1 cellular context compared by ENCODE assay signal in genomic region chr3:53129344-53129743, GRCh38.
TF ChIP-seq lines count a peak whose summit lies in the region.

No MANE protein-coding gene starts in this region.

TF ChIP-seq in K562, 482 proteins besides CTCF, POLR2A, EP300 and RAD21 (continued from another document):
- TF ChIP-seq PTTG1 (tag; IDR thresholded peaks at IDR 0.05; ENCODE audit: low read depth), result no peak
- no peak for TF ChIP-seq ETS1 (conservative IDR thresholded peaks at IDR 0.05; ENCODE audit: control insufficient read depth, low read depth, low read length)
- TF ChIP-seq MGA (IDR thresholded peaks at IDR 0.05), result peak; percentile 45; the same call in 1 of the 2 replicates
- TF ChIP-seq NR2C2 (CRISPR knock-in tag; IDR thresholded peaks at IDR 0.05), result no peak
- TF ChIP-seq NR2C2 (tag; IDR thresholded peaks at IDR 0.05), result no peak; the same call in 1 of the 2 replicates
- TF ChIP-seq ZNF780A (CRISPR knock-in tag; IDR thresholded peaks at IDR 0.05), result no peak
- peak; percentile 90 for TF ChIP-seq TAL1 (IDR thresholded peaks at IDR 0.05)
- no peak for TF ChIP-seq FOXP1 (CRISPR knock-in tag; IDR thresholded peaks at IDR 0.05)
- no peak for TF ChIP-seq KAT2B (IDR thresholded peaks at IDR 0.05; ENCODE audit: low read depth, low read length)
- TF ChIP-seq C11orf30 (IDR thresholded peaks at IDR 0.05; ENCODE audit: low read depth), result no peak
- TF ChIP-seq AFF4 (CRISPR knock-in tag; IDR thresholded peaks at IDR 0.05), result no peak
- TF ChIP-seq RBM25 (IDR thresholded peaks at IDR 0.05; ENCODE audit: low read depth, low read length, severe bottlenecking), result peak; percentile 4
- TF ChIP-seq LEF1 (IDR thresholded peaks at IDR 0.05), result peak; percentile 37; the same call in 1 of the 2 replicates
- TF ChIP-seq POLR2AphosphoS5 (IDR thresholded peaks at IDR 0.05; ENCODE audit: control insufficient read depth, insufficient read depth, low read depth, low read length), result peak; percentile 90
- TF ChIP-seq MAZ (CRISPR knock-in tag; conservative IDR thresholded peaks at IDR 0.05 in 1 of 2, IDR thresholded peaks at IDR 0.05 in 1 of 2), result no peak
- TF ChIP-seq POLR2H (tag; IDR thresholded peaks at IDR 0.05; ENCODE audit: low read depth), result 0 out of 2 replicates have a peak, but pooled peaks have one; percentile 19
- peak; percentile 36 for TF ChIP-seq CCNT2 (IDR thresholded peaks at IDR 0.05; ENCODE audit: borderline replicate concordance, extremely low read depth, insufficient read length, low read depth, low read length)
- TF ChIP-seq L3MBTL2 (IDR thresholded peaks at IDR 0.05), result 0 out of 2 replicates have a peak, but pooled peaks have one; percentile 30
- TF ChIP-seq CGGBP1 (CRISPR knock-in tag; IDR thresholded peaks at IDR 0.05), result no peak
- peak; percentile 31; the same call in 1 of the 2 replicates for TF ChIP-seq MYC (IDR thresholded peaks at IDR 0.05; ENCODE audit: low read depth, low read length)
- TF ChIP-seq MYC (CRISPR knock-in tag; IDR thresholded peaks at IDR 0.05; ENCODE audit: borderline replicate concordance, low read depth), result no peak
- peak; percentile 32; the same call in 1 of the 2 replicates for TF ChIP-seq SMARCE1 (IDR thresholded peaks at IDR 0.05)
- no peak for TF ChIP-seq MCM7 (IDR thresholded peaks at IDR 0.05)
- no peak for TF ChIP-seq NFXL1 (CRISPR knock-in tag; IDR thresholded peaks at IDR 0.05)
- TF ChIP-seq MXI1 (IDR thresholded peaks at IDR 0.05; ENCODE audit: low read depth, low read length), result no peak
- no peak for TF ChIP-seq TCFL5 (CRISPR knock-in tag; conservative IDR thresholded peaks at IDR 0.05)
- TF ChIP-seq ZNF766 (CRISPR knock-in tag; conservative IDR thresholded peaks at IDR 0.05), result no peak
- TF ChIP-seq ZNF444 (CRISPR knock-in tag; IDR thresholded peaks at IDR 0.05), result no peak
- peak; percentile 79 for TF ChIP-seq STAT5A (IDR thresholded peaks at IDR 0.05; ENCODE audit: borderline replicate concordance, low read length)
- peak; percentile 66; the same call in 1 of the 2 replicates for TF ChIP-seq PHB2 (IDR thresholded peaks at IDR 0.05; ENCODE audit: low read depth)
- TF ChIP-seq CBFA2T2 (conservative IDR thresholded peaks at IDR 0.05), result peak; percentile 93
- no peak for TF ChIP-seq MBD2 (IDR thresholded peaks at IDR 0.05; ENCODE audit: borderline replicate concordance, low read depth)
- peak; percentile 63; the same call in 1 of the 2 replicates for TF ChIP-seq PML (IDR thresholded peaks at IDR 0.05; ENCODE audit: low read length)
- no peak for TF ChIP-seq MITF (IDR thresholded peaks at IDR 0.05)
- TF ChIP-seq RAD51 (IDR thresholded peaks at IDR 0.05; ENCODE audit: borderline replicate concordance, low read depth), result no peak
- peak; percentile 56; the same call in 1 of the 2 replicates for TF ChIP-seq HDAC2 (IDR thresholded peaks at IDR 0.05)
- TF ChIP-seq TCF15 (CRISPR knock-in tag; IDR thresholded peaks at IDR 0.05), result no peak
- TF ChIP-seq HDAC3 (IDR thresholded peaks at IDR 0.05; ENCODE audit: borderline replicate concordance, partially characterized antibody), result peak; percentile 45
- TF ChIP-seq ZNF282 (CRISPR knock-in tag; IDR thresholded peaks at IDR 0.05), result no peak
- peak; percentile 85 for TF ChIP-seq DPF2 (IDR thresholded peaks at IDR 0.05)
- no peak for TF ChIP-seq ELF4 (CRISPR knock-in tag; IDR thresholded peaks at IDR 0.05)
- no peak for TF ChIP-seq FOXO4 (CRISPR knock-in tag; IDR thresholded peaks at IDR 0.05)
- peak; percentile 68; the same call in 1 of the 2 replicates for TF ChIP-seq FOXM1 (IDR thresholded peaks at IDR 0.05; ENCODE audit: low read depth)
- TF ChIP-seq FOXM1 (CRISPR knock-in tag; IDR thresholded peaks at IDR 0.05; ENCODE audit: low read depth), result no peak
- no peak for TF ChIP-seq TOE1 (IDR thresholded peaks at IDR 0.05; ENCODE audit: borderline replicate concordance)
- TF ChIP-seq TOE1 (CRISPR knock-in tag; IDR thresholded peaks at IDR 0.05; ENCODE audit: borderline replicate concordance, low read depth), result no peak
- TF ChIP-seq PPARD (CRISPR knock-in tag; IDR thresholded peaks at IDR 0.05), result no peak
- TF ChIP-seq GATA2 (CRISPR knock-in tag; IDR thresholded peaks at IDR 0.05), result peak; percentile 65
- TF ChIP-seq CC2D1A (IDR thresholded peaks at IDR 0.05), result peak; percentile 66; the same call in 1 of the 2 replicates
- TF ChIP-seq JUND (IDR thresholded peaks at IDR 0.05; ENCODE audit: borderline replicate concordance, low read depth, low read length), result no peak
- no peak for TF ChIP-seq JUND (tag; IDR thresholded peaks at IDR 0.05; ENCODE audit: borderline replicate concordance, low read depth, low read length)
